In the genomic region with DNA sequence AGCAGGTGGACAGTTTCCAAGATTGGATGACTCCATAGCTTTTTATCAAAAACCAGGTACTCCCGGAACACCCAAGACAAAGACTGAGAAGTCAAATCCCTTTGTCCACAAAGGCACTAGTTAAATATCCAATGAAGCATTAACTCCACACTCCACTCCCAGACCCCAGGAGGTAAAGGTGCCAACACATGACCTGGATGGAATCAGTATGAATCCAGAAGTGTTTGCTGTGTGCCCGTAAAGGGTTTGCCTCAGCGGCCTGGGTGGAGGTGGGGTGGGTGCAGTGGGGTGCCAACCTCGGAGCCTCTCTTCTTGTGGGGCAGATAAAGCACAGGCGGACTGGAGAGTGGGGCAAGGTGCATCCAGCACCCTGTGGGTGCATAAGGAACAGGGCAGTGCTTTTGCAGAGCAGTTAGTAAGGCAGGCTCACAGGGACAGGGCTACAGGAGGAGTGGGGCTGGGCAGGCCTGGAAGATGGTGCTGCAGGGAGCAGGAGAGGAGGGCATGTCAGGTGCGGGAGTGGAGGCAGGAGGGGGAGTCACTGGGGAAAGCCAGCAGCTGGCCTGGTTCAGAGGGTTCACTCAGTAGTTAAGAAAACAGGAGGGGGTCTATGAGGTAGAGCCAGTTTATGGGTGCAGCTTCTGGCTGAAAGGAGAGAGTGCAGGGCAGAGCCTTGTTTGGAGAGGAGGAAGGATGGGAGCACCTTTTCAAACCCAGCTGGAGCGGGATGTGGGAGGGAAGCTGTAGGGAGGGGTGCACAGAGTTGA, we compare ENCODE assay signal across 20 cellular contexts.
DNase-seq lines count a peak whose midpoint lies in the region; ATAC-seq and TF ChIP-seq lines count a peak whose summit lies in the region.
"Had no signal": no experiment of that assay in that cellular context is flagged by ENCODE, and none has a peak within 500 bp of the region (broad histone marks: within the 10 kb centered on the region; RNA-seq: fewer than 3 reads in every experiment).

No MANE protein-coding gene starts in this region.

- H3K79me1 ChIP-seq in mesenchymal stem cell (replicated peaks; ENCODE audit: low read length, poor library complexity, severe bottlenecking) = no peaks in the 10 kb centered on the region

- no peak overlapping the region for H3K23ac ChIP-seq in mesenchymal stem cell (ENCODE audit: low read length in 2 of 2)

- H2BK5ac ChIP-seq in mesenchymal stem cell (ENCODE audit: low read depth, low read length, poor library complexity, severe bottlenecking) = no peak overlapping the region

- no peak for TF ChIP-seq CTCF in colonic mucosa (IDR thresholded peaks at IDR 0.05)
- no peak for TF ChIP-seq CTCF in sigmoid colon (IDR thresholded peaks at IDR 0.05)

- H2BK12ac ChIP-seq in mesenchymal stem cell (ENCODE audit: low read length in 2 of 2) = no peak overlapping the region

- H3K27me3 ChIP-seq in colonic mucosa = peaks cover 11% of the 10 kb centered on the region
- peaks cover 9 to 36% (median 29%) of the 10 kb centered on the region in 3 donors for H3K27me3 ChIP-seq in sigmoid colon
- H3K27me3 ChIP-seq in mesenchymal stem cell (ENCODE audit: control insufficient read depth in 1 of 2, insufficient read depth in 1 of 2, low read length in 2 of 2) = peaks cover 48 to 87% of the 10 kb centered on the region in 2 experiments

- no peak overlapping the region for H2BK120ac ChIP-seq in mesenchymal stem cell (ENCODE audit: low read depth, low read length)

- no peak for TF ChIP-seq POLR2A in sigmoid colon (IDR thresholded peaks at IDR 0.05)

- H3K14ac ChIP-seq in mesenchymal stem cell (ENCODE audit: low read length in 2 of 2) = no peak overlapping the region

- TF ChIP-seq EP300 in sigmoid colon (IDR thresholded peaks at IDR 0.05) = no peak

- intact Hi-C loops in colonic mucosa (cut with DNase I) (no loop called here), sigmoid colon (cut with DNase I) (no loop called here)

- no peak overlapping the region for H4K91ac ChIP-seq in mesenchymal stem cell (ENCODE audit: low read length)

- H3K9me3 ChIP-seq in colonic mucosa (no peaks in the 10 kb centered on the region), sigmoid colon (no peaks in the 10 kb centered on the region), mesenchymal stem cell (ENCODE audit: control insufficient read depth, low read length) (no peaks in the 10 kb centered on the region)
- H3K9me3 ChIP-seq: gastrocnemius medialis, prostate gland had no signal

- DNase-seq in DMS 273 (lab: John Stamatoyannopoulos, UW; ENCODE audit: unreplicated experiment) = peak; percentile 50
- DNase-seq in DMS 273 treated with DMSO at 0.1 percent for 48 hours (lab: John Stamatoyannopoulos, UW) = no peak
- DNase-seq in NCI-H1417 treated with DMSO at 0.1 percent for 48 hours (lab: John Stamatoyannopoulos, UW) = peak; percentile 82
- no peak for DNase-seq in colonic mucosa
- DNase-seq in sigmoid colon = peak; percentile 45
- DNase-seq in mesenchymal stem cell = no peak
- no peak for DNase-seq in epidermal melanocyte (ENCODE audit: insufficient read length, low spot score)
- DNase-seq: activated B cell treated with CpG ODN at 0.5 μM for 24 hours; activated naive CD4-positive, alpha-beta T cell treated with anti-CD3 and anti-CD28 coated beads, Interleukin-2, amount 50 U/mL, for 16 hours; brain microvascular endothelial cell; CD4-positive, CD25-positive, alpha-beta regulatory T cell; gastrocnemius medialis; midbrain; NCI-H1930; stimulated activated CD4-positive, alpha-beta T cell treated with anti-CD3 and anti-CD28 coated beads, Interleukin-2, amount 100 ng/mL, for 48 hours; SW 1271 had no signal

- no peak overlapping the region for H3K18ac ChIP-seq in mesenchymal stem cell (ENCODE audit: low read depth in 1 of 2, low read length in 2 of 2)

- no peak overlapping the region for H2AFZ ChIP-seq in mesenchymal stem cell (ENCODE audit: low read depth, low read length)

- H3K9ac ChIP-seq in colonic mucosa (ENCODE audit: low read depth in 2 of 2, low read length in 2 of 2) = peak overlapping the region in 1 of 2 donors; percentile 66
- H3K9ac ChIP-seq in mesenchymal stem cell (ENCODE audit: low read length) = no peak overlapping the region
- H3K9ac ChIP-seq: KMS-11 had no signal

- no peak overlapping the region for H3K4ac ChIP-seq in mesenchymal stem cell (ENCODE audit: low read depth in 1 of 2, low read length in 2 of 2)

- H3K27ac ChIP-seq in colonic mucosa (peak overlapping the region; percentile 92), sigmoid colon (no peak overlapping the region), mesenchymal stem cell (ENCODE audit: low read length, poor library complexity, severe bottlenecking) (no peak overlapping the region)
- H3K27ac ChIP-seq: 22Rv1, brain microvascular endothelial cell, gastrocnemius medialis, KMS-11 had no signal

- 19 to 72% methylated on average over 7 of the region's 7 CpGs for WGBS in sigmoid colon, 2 donors
- 85% methylated on average over 7 of the region's 7 CpGs for WGBS in mesenchymal stem cell

- H3K4me2 ChIP-seq in mesenchymal stem cell (ENCODE audit: low read length, poor library complexity, severe bottlenecking) = no peak overlapping the region
- H3K4me2 ChIP-seq: KMS-11 had no signal

- H2AK5ac ChIP-seq in mesenchymal stem cell (ENCODE audit: low read length, severe bottlenecking) = no peak overlapping the region

- H3K36me3 ChIP-seq in colonic mucosa (no peaks in the 10 kb centered on the region), sigmoid colon (no peaks in the 10 kb centered on the region), mesenchymal stem cell (ENCODE audit: control insufficient read depth in 1 of 2, insufficient read depth in 2 of 2, low read depth in 1 of 2, low read length in 2 of 2) (no peaks in the 10 kb centered on the region)
- H3K36me3 ChIP-seq: brain microvascular endothelial cell, gastrocnemius medialis, prostate gland had no signal

- ATAC-seq in GM21447 (IDR thresholded peaks at IDR 0.05; ENCODE audit: unreplicated experiment) = no peak

- H3K4me1 ChIP-seq in colonic mucosa (peaks cover 25% of the 10 kb centered on the region), sigmoid colon (peaks cover 0 to 21% (median 20%) of the 10 kb centered on the region in 4 donors), mesenchymal stem cell (ENCODE audit: control insufficient read depth, insufficient read depth, low read depth, low read length) (peaks cover 20% of the 10 kb centered on the region)

- no peak overlapping the region for H4K8ac ChIP-seq in mesenchymal stem cell (ENCODE audit: low read length)

- H3K4me3 ChIP-seq in colonic mucosa (no peak overlapping the region), sigmoid colon (no peak overlapping the region), mesenchymal stem cell (ENCODE audit: insufficient read depth in 1 of 2, low read depth in 1 of 2, low read length in 2 of 2) (no peak overlapping the region)
- H3K4me3 ChIP-seq: gastrocnemius medialis, prostate gland had no signal

- H2BK15ac ChIP-seq in mesenchymal stem cell (ENCODE audit: low read depth, poor library complexity, severe bottlenecking) = no peak overlapping the region

Comparison
In these comparisons a context has a peak if more than half of its experiments do, and no peak if none do; other contexts are left out.
1. DNase-seq: peak in DMS 273 (single experiment), NCI-H1417 treated with DMSO at 0.1 percent for 48 hours (single experiment) and sigmoid colon (single experiment); none in DMS 273 treated with DMSO at 0.1 percent for 48 hours (single experiment), colonic mucosa (single experiment), mesenchymal stem cell (single experiment) and epidermal melanocyte (single experiment).